Comparison of ENCODE assay signal across 29 cellular contexts in the genomic region with DNA sequence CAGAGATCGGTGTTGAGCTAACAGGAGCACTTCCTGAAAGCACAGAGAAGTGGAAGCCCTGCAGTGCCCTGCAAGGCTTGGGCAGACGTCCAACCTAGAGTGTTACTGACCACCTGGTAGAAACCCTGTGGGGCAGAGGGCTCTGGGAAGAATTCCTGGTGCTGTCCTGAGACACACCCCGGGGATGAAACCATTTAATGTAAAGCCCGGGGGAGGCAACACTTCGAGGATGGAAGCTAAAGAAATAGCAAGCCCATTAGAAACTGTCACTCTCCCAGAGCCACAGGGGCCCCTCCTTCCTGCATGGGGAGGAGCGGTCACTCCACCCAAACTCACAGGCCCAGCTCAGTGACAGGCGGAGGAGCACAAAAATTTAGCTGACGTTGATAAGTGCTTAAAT. TPM values are rescaled to one million over a fixed set of nuclear protein-coding genes. Genes with fewer than 3 reads are reported as not detected.
DNase-seq lines count a peak whose midpoint lies in the region; ATAC-seq, FAIRE-seq and TF ChIP-seq lines count a peak whose summit lies in the region.
"Had no signal": no experiment of that assay in that cellular context is flagged by ENCODE, and none has a peak within 500 bp of the region (broad histone marks: within the 10 kb centered on the region; RNA-seq: fewer than 3 reads in every experiment).

No MANE protein-coding gene starts in this region.

- intact Hi-C loops in right lobe of liver (cut with DNase I) (no loop called here), HepG2 (cut with micrococcal nuclease; ENCODE audit: unreplicated experiment) (no loop called here), PC-9 (cut with micrococcal nuclease; ENCODE audit: unreplicated experiment) (no loop called here), upper lobe of right lung (cut with DNase I) (no loop called here)

- WGBS in right lobe of liver (ENCODE audit: insufficient coverage, low coverage, low lambda C conversion rate, missing lambda C conversion rate) = 48% methylated on average over 8 of the region's 8 CpGs
- WGBS in HepG2 (ENCODE audit: low lambda C conversion rate) = 15% methylated on average over 7 of the region's 8 CpGs
- 34 to 55% methylated on average over 5 to 7 of the region's 8 CpGs for whole genome bisulfite sequencing in gastroesophageal sphincter (ENCODE audit: low coverage in 1 of 2), 2 donors

- H3K4me2 ChIP-seq in HepG2 (ENCODE audit: low read depth, low read length) (no peak overlapping the region), PC-9 (no peak overlapping the region)

- TF ChIP-seq CTCF in right lobe of liver (IDR thresholded peaks at IDR 0.05) (no peak), HepG2 (CRISPR knock-in tag; IDR thresholded peaks at IDR 0.05) (no peak), PC-9 (conservative IDR thresholded peaks at IDR 0.05) (no peak), gastroesophageal sphincter (IDR thresholded peaks at IDR 0.05) (no peak), upper lobe of right lung (IDR thresholded peaks at IDR 0.05) (no peak)

- H3K4me3 ChIP-seq in right lobe of liver (no peak overlapping the region), HepG2 (replicated peaks in 1 of 3; ENCODE audit: insufficient read depth in 1 of 3, low read depth in 2 of 3, low read length in 3 of 3) (no peak overlapping the region), PC-9 (no peak overlapping the region), gastroesophageal sphincter (no peak overlapping the region), upper lobe of right lung (no peak overlapping the region)
- H3K4me3 ChIP-seq: ascending aorta, heart right ventricle, transverse colon had no signal

- ATAC-seq in right lobe of liver (peak; percentile 45 to 74 (median 50)), HepG2 (no peak), gastroesophageal sphincter (peak; percentile 34), upper lobe of right lung (peak; percentile 23), GM18873 (IDR thresholded peaks at IDR 0.05; ENCODE audit: low FRiP score, unreplicated experiment) (no peak), GM18907 (IDR thresholded peaks at IDR 0.05; ENCODE audit: unreplicated experiment) (no peak)
- ATAC-seq: activated CD8-positive, alpha-beta T cell treated with anti-CD3 and anti-CD28 coated beads for 36 hours; effector memory CD8-positive, alpha-beta T cell; naive thymus-derived CD4-positive, alpha-beta T cell; stimulated activated naive CD8-positive, alpha-beta T cell treated with anti-CD3 and anti-CD28 coated beads, Interleukin-15, amount 100 ng/mL, for 72 hours had no signal

- no peak for TF ChIP-seq RAD21 in HepG2 (CRISPR knock-in tag; IDR thresholded peaks at IDR 0.05)

- TF ChIP-seq EP300 in HepG2 (IDR thresholded peaks at IDR 0.05; ENCODE audit: low read depth in 2 of 2, low read length in 2 of 2) = no peak
- TF ChIP-seq EP300 in HepG2 (CRISPR knock-in tag; IDR thresholded peaks at IDR 0.05; ENCODE audit: borderline replicate concordance) = no peak
- TF ChIP-seq EP300 in gastroesophageal sphincter (IDR thresholded peaks at IDR 0.05) = no peak

- H2AFZ ChIP-seq in HepG2 (ENCODE audit: low read length) (no peak overlapping the region), PC-9 (no peak overlapping the region)
- H2AFZ ChIP-seq: parathyroid adenoma had no signal

- H3K27me3 ChIP-seq in right lobe of liver (no peaks in the 10 kb centered on the region), HepG2 (ENCODE audit: control insufficient read depth in 1 of 2, insufficient read depth in 2 of 2, low read length in 2 of 2) (peaks cover 6 to 47% of the 10 kb centered on the region in 2 experiments; a peak in 4 of 5 replicates), PC-9 (ENCODE audit: insufficient read depth, low read depth) (peaks cover 15% of the 10 kb centered on the region), gastroesophageal sphincter (peaks cover 31% of the 10 kb centered on the region), upper lobe of right lung (peaks cover 12% of the 10 kb centered on the region)
- H3K27me3 ChIP-seq: ascending aorta, transverse colon had no signal

- H3K36me3 ChIP-seq in right lobe of liver = no peaks in the 10 kb centered on the region
- no peaks in the 10 kb centered on the region for H3K36me3 ChIP-seq in HepG2 (replicated peaks in 1 of 2; ENCODE audit: control insufficient read depth in 1 of 2, insufficient read depth in 2 of 2, low read length in 2 of 2)
- no peaks in the 10 kb centered on the region for H3K36me3 ChIP-seq in PC-9 (ENCODE audit: low read depth)
- H3K36me3 ChIP-seq in gastroesophageal sphincter = no peaks in the 10 kb centered on the region
- no peaks in the 10 kb centered on the region for H3K36me3 ChIP-seq in upper lobe of right lung
- H3K36me3 ChIP-seq: ascending aorta, heart right ventricle, transverse colon had no signal

- H3K79me2 ChIP-seq in HepG2 (ENCODE audit: insufficient read depth, low read length) (no peaks in the 10 kb centered on the region), PC-9 (ENCODE audit: low read depth) (no peaks in the 10 kb centered on the region)
- H3K79me2 ChIP-seq: parathyroid adenoma had no signal

- H3F3A ChIP-seq in PC-9 (ENCODE audit: insufficient read depth, low read depth) = no peaks in the 10 kb centered on the region

- no peak for DNase-seq in right lobe of liver
- DNase-seq in HepG2 (ENCODE audit: low spot score) = no peak
- peak; percentile 53 to 65 for DNase-seq in PC-9
- DNase-seq in upper lobe of right lung = no peak
- DNase-seq in NCI-H2029 (lab: John Stamatoyannopoulos, UW) = no peak
- DNase-seq: activated CD8-positive, alpha-beta T cell treated with anti-CD3 and anti-CD28 coated beads for 36 hours; activated naive CD4-positive, alpha-beta T cell treated with anti-CD3 and anti-CD28 coated beads for 36 hours; activated T-cell treated with anti-CD3 and anti-CD28 coated beads, Interleukin-2, amount 50 U/mL, for 24 hours; Caco-2; effector memory CD8-positive, alpha-beta T cell; heart right ventricle; Karpas-422; mesenchymal stem cell; naive thymus-derived CD4-positive, alpha-beta T cell; NCI-H1105 treated with DMSO at 0.1 percent for 48 hours; NCI-H226; SHP77 treated with DMSO at 0.1 percent for 48 hours; stimulated activated CD4-positive, alpha-beta T cell treated with anti-CD3 and anti-CD28 coated beads, Interleukin-2, amount 100 ng/mL, for 48 hours; stimulated activated naive CD8-positive, alpha-beta T cell treated with anti-CD3 and anti-CD28 coated beads, Interleukin-15, amount 100 ng/mL, for 72 hours; T-helper 1 cell; transverse colon had no signal

- H3K9me3 ChIP-seq in right lobe of liver (no peaks in the 10 kb centered on the region), HepG2 (ENCODE audit: low read length) (no peaks in the 10 kb centered on the region), PC-9 (ENCODE audit: insufficient read depth, low read depth) (no peaks in the 10 kb centered on the region), gastroesophageal sphincter (no peaks in the 10 kb centered on the region), upper lobe of right lung (no peaks in the 10 kb centered on the region)
- H3K9me3 ChIP-seq: ascending aorta, Caco-2, heart right ventricle, transverse colon had no signal

- TF ChIP-seq POLR2A in right lobe of liver (IDR thresholded peaks at IDR 0.05) = no peak
- TF ChIP-seq POLR2A in HepG2 (IDR thresholded peaks at IDR 0.05; ENCODE audit: insufficient read depth in 1 of 2, low read depth in 2 of 2, low read length in 2 of 2) = no peak
- no peak for TF ChIP-seq POLR2A in gastroesophageal sphincter (IDR thresholded peaks at IDR 0.05)

- H3K27ac ChIP-seq in right lobe of liver = no peak overlapping the region
- no peak overlapping the region for H3K27ac ChIP-seq in HepG2 (ENCODE audit: extremely low read length, insufficient read depth, low read length)
- no peak overlapping the region for H3K27ac ChIP-seq in PC-9
- no peak overlapping the region for H3K27ac ChIP-seq in gastroesophageal sphincter
- no peak overlapping the region for H3K27ac ChIP-seq in upper lobe of right lung
- H3K27ac ChIP-seq: ascending aorta, parathyroid adenoma, transverse colon had no signal

- FAIRE-seq in HepG2 (lab: Jason Lieb, UNC) = no peak
- FAIRE-seq: GM19239, H1 had no signal

- no peaks in the 10 kb centered on the region for H3K9me2 ChIP-seq in PC-9 (ENCODE audit: insufficient read depth)

- BruUV-seq in HepG2 (replicated peaks; lab: Mats Ljungman, UMichigan) (no TSS peak), PC-9 (replicated peaks; lab: Mats Ljungman, UMichigan) (no TSS peak)

- H4K20me1 ChIP-seq in HepG2 (ENCODE audit: insufficient read depth, low read length) (no peaks in the 10 kb centered on the region), PC-9 (ENCODE audit: insufficient read depth) (no peaks in the 10 kb centered on the region)

- POLR2A ChIA-PET in HepG2 (lab: Yijun Ruan, JAX) (no interaction called here), PC-9 (lab: Charles Lee; ENCODE audit: unreplicated experiment) (interaction anchor here (0.6 to 0.7 kb wide), 3 partner anchors 17 to 308 kb away, joined by 4 to 12 read pairs (median 10); no protein-coding TSS in a partner anchor)

- CTCF ChIA-PET in HepG2 (lab: Yijun Ruan, JAX; ENCODE audit: low intra/inter-chr PET ratio, low total read pairs) (no interaction called here), PC-9 (lab: Charles Lee) (interaction anchor here (0.7 to 1.4 kb wide), 3 partner anchors 14 to 346 kb away, joined by 3 to 12 read pairs (median 4); no protein-coding TSS in a partner anchor)

- H3K4me1 ChIP-seq in right lobe of liver (no peaks in the 10 kb centered on the region), HepG2 (ENCODE audit: insufficient read depth, low read length) (no peaks in the 10 kb centered on the region), PC-9 (replicated peaks; ENCODE audit: insufficient read depth) (peaks cover under 1% of the 10 kb centered on the region; the same call in 1 of the 2 replicates), gastroesophageal sphincter (peaks cover 0 to 8% (median 0%) of the 10 kb centered on the region in 3 donors), upper lobe of right lung (no peaks in the 10 kb centered on the region)
- H3K4me1 ChIP-seq: Caco-2, parathyroid adenoma had no signal

- no peak overlapping the region for H3K9ac ChIP-seq in HepG2 (ENCODE audit: insufficient read depth, low read depth, low read length)
- H3K9ac ChIP-seq: parathyroid adenoma had no signal

- in situ Hi-C loops in HepG2 (cut with HindIII; ENCODE audit: extremely low pct_ligation_motif_present, low pct_unique_long_range_greater_than_20kb) = no loop called here

RNA-seq across cellular contexts. Expression of a gene that starts 57.6 kb away (rescaled TPM):
- total RNA-seq in right lobe of liver = 1 to 10 TPM; 1.6 to 7.7 (median 2.3) TPM
- total RNA-seq in HepG2 (2016; rRNA removed; fragmentation: Illumina TruSeq; extraction: Trizol) = not detected in 2 replicates
- total RNA-seq in HepG2 (2016; cell fraction: cytosol; rRNA removed; fragmentation: Illumina TruSeq; extraction: Trizol; ENCODE audit: low read depth) = not detected in 2 replicates
- total RNA-seq in HepG2 (2016; cell fraction: insoluble cytoplasmic fraction; rRNA removed; fragmentation: Illumina TruSeq; extraction: Trizol) = not detected in 2 replicates
- not detected in 2 replicates for total RNA-seq in HepG2 (2016; cell fraction: membrane; rRNA removed; fragmentation: Illumina TruSeq; extraction: Trizol)
- not detected in 2 replicates for total RNA-seq in HepG2 (2016; cell fraction: nucleus; rRNA removed; fragmentation: Illumina TruSeq; extraction: Trizol)
- polyA plus RNA-seq in HepG2 (2011; rRNA removed) = 0.03 TPM in 1 of 2 replicates, not detected in the other
- polyA plus RNA-seq in HepG2 (2011; cell fraction: cytosol; rRNA removed) = 0.08 and 0.14 TPM in 2 replicates
- polyA plus RNA-seq in HepG2 (2011; cell fraction: nucleus; rRNA removed) = 0.13 TPM in 1 of 2 replicates, not detected in the other
- 0.32 and 0.42 TPM in 2 replicates for polyA plus RNA-seq in HepG2 (2012)
- polyA plus RNA-seq in HepG2 (2016; cell fraction: cytosol; fragmentation: Illumina TruSeq; extraction: Trizol; ENCODE audit: low read depth) = not detected in 2 replicates
- 0.07 TPM in 1 of 2 replicates, not detected in the other for polyA plus RNA-seq in HepG2 (2016; cell fraction: insoluble cytoplasmic fraction; fragmentation: Illumina TruSeq; extraction: Trizol; ENCODE audit: low read depth)
- polyA plus RNA-seq in HepG2 (2016; cell fraction: membrane; fragmentation: Illumina TruSeq; extraction: Trizol; ENCODE audit: low read depth) = not detected in 2 replicates
- polyA plus RNA-seq in HepG2 (2016; cell fraction: nucleus; fragmentation: Illumina TruSeq; extraction: Trizol; ENCODE audit: insufficient read depth, low read depth) = not detected in 2 replicates
- 1.9 TPM in 1 of 2 replicates, not detected in the other for polyA minus RNA-seq in HepG2 (2011; rRNA and poly(A)+ RNA removed; ENCODE audit: low replicate concordance)
- polyA minus RNA-seq in HepG2 (2011; cell fraction: cytosol; rRNA and poly(A)+ RNA removed) = not detected in 2 replicates
- polyA minus RNA-seq in HepG2 (2011; cell fraction: nucleus; rRNA and poly(A)+ RNA removed) = not detected in 2 replicates
- 0.10 TPM in 1 of 2 replicates, not detected in the other for total RNA-seq in PC-9 (2021)
- total RNA-seq in gastroesophageal sphincter = 10 to 100 TPM in 1 of 4 donors, 1 to 10 TPM in 3; 3.4 to 25.4 (median 5.0) TPM
- total RNA-seq in upper lobe of right lung = 0.72 TPM
- total RNA-seq: HT-29 had no signal
- polyA plus RNA-seq: naive thymus-derived CD4-positive, alpha-beta T cell had no signal

Comparison
In these comparisons a context has a peak if more than half of its experiments do, and no peak if none do; other contexts are left out.
1. ATAC-seq: peak in right lobe of liver (4 of 4), gastroesophageal sphincter (single experiment) and upper lobe of right lung (single experiment); none in HepG2 (single experiment), GM18873 (single experiment) and GM18907 (single experiment).
2. DNase-seq: peak in PC-9 (2 of 2); none in right lobe of liver (0 of 3), HepG2 (single experiment), upper lobe of right lung (single experiment) and NCI-H2029 (single experiment).